25 cellular contexts compared by ENCODE assay signal in the genomic region with DNA sequence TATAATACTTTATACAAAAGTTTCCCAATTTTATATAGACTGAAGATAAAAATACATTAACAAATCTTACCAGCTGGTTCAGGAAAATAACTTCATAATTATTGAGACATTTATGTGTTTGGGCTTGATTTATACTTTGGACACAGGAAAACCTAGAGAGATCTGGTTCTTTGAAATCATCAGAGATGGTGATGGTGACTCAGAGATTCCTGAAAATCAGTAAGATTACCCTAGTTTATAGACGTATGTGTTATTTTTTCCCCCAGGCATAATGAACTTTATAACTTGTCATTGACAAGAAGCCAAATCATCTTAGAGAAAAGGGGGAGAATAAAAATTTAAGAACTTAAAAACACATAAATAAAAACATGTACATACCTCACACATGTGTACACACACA. TPM values are rescaled to one million over a fixed set of nuclear protein-coding genes. Genes with fewer than 3 reads are reported as not detected.
DNase-seq lines count a peak whose midpoint lies in the region; ATAC-seq and TF ChIP-seq lines count a peak whose summit lies in the region.
"Had no signal": no experiment of that assay in that cellular context is flagged by ENCODE, and none has a peak within 500 bp of the region (broad histone marks: within the 10 kb centered on the region; RNA-seq: fewer than 3 reads in every experiment).

No MANE protein-coding gene starts in this region.

- ATAC-seq in HG02938 (IDR thresholded peaks at IDR 0.05; ENCODE audit: unreplicated experiment), result no peak
- ATAC-seq: CD8-positive, alpha-beta T cell had no signal

- H3K27me3 ChIP-seq in neuron (ENCODE audit: insufficient read depth, low read length) (no peaks in the 10 kb centered on the region), osteoblast (ENCODE audit: insufficient read depth, low read length) (no peaks in the 10 kb centered on the region)
- H3K27me3 ChIP-seq: BE2C, BLaER1 had no signal

- H2AFZ ChIP-seq in neuron (ENCODE audit: low read depth, low read length), result peak overlapping the region; percentile 14
- no peak overlapping the region for H2AFZ ChIP-seq in osteoblast (ENCODE audit: low read length)

- no peak overlapping the region for H3K27ac ChIP-seq in HEK293 (ENCODE audit: extremely low read depth, low read depth, low read length)
- H3K27ac ChIP-seq in RWPE1, result no peak overlapping the region
- H3K27ac ChIP-seq in osteoblast (ENCODE audit: low read depth, low read length), result no peak overlapping the region
- H3K27ac ChIP-seq: BLaER1 had no signal

- H3K79me2 ChIP-seq in osteoblast (ENCODE audit: insufficient read depth, low read length), result no peaks in the 10 kb centered on the region

- H3K9me3 ChIP-seq in HEK293 (ENCODE audit: control insufficient read depth, insufficient read depth, low read depth, low read length) (no peaks in the 10 kb centered on the region), neuron (ENCODE audit: low read length) (no peaks in the 10 kb centered on the region), osteoblast (ENCODE audit: low read depth, low read length) (no peaks in the 10 kb centered on the region)
- H3K9me3 ChIP-seq: BE2C, BLaER1, Caco-2 had no signal

- H4K20me1 ChIP-seq in osteoblast (ENCODE audit: insufficient read depth, low read length), result no peaks in the 10 kb centered on the region
- H4K20me1 ChIP-seq: BLaER1 had no signal

- H3K4me2 ChIP-seq in osteoblast (ENCODE audit: insufficient read depth, low read length), result no peak overlapping the region
- H3K4me2 ChIP-seq: BLaER1 had no signal

- DNase-seq in ELR (ENCODE audit: low read depth) (peak; percentile 13), RWPE1 (ENCODE audit: low spot score) (peak; percentile 5), D341Med (ENCODE audit: low spot score) (no peak), osteoblast (ENCODE audit: insufficient read length, low spot score, missing footprints) (no peak)
- DNase-seq: 8988T; ACHN; BE2C; C1 segment of cervical spinal cord; Caco-2; Calu3; CD4-positive, alpha-beta T cell; CD8-positive, alpha-beta T cell; DMS 273 treated with DMSO at 0.1 percent for 48 hours; DMS153; DMS53; DMS79; DND-41; EL; GF-D8 had no signal

- H3K36me3 ChIP-seq in HEK293 (ENCODE audit: control insufficient read depth in 2 of 2, insufficient read depth in 1 of 2, low read length in 2 of 2) (no peaks in the 10 kb centered on the region), neuron (ENCODE audit: insufficient read depth, low read length) (no peaks in the 10 kb centered on the region), osteoblast (ENCODE audit: insufficient read depth, low read length) (no peaks in the 10 kb centered on the region)
- H3K36me3 ChIP-seq: BE2C, BLaER1 had no signal

- TF ChIP-seq CTCF in HEK293 (tag by site-specific recombination; IDR thresholded peaks at IDR 0.05), result no peak
- no peak for TF ChIP-seq CTCF in RWPE1 (conservative IDR thresholded peaks at IDR 0.05; ENCODE audit: low read depth)
- TF ChIP-seq CTCF in osteoblast (IDR thresholded peaks at IDR 0.05; ENCODE audit: extremely low read depth, low read depth, low read length), result no peak

- POLR2A ChIA-PET in HEK293 (lab: Yijun Ruan, JAX) (no interaction called here), RWPE1 (lab: Yijun Ruan, JAX; ENCODE audit: low non-redundant PET) (no interaction called here)

- no peak overlapping the region for H3K4me3 ChIP-seq in HEK293 (ENCODE audit: low read depth, low read length)
- no peak overlapping the region for H3K4me3 ChIP-seq in neuron (ENCODE audit: low read length)
- H3K4me3 ChIP-seq in osteoblast (ENCODE audit: insufficient read depth, low read length), result no peak overlapping the region
- H3K4me3 ChIP-seq: BLaER1 had no signal

- H3K4me1 ChIP-seq in HEK293 (ENCODE audit: control insufficient read depth, insufficient read depth, low read length) (no peaks in the 10 kb centered on the region), neuron (ENCODE audit: insufficient read depth, low read length) (peaks cover 22% of the 10 kb centered on the region), osteoblast (ENCODE audit: insufficient read depth, low read length) (no peaks in the 10 kb centered on the region)
- H3K4me1 ChIP-seq: BE2C, Caco-2 had no signal

- CTCF ChIA-PET in HEK293 (lab: Yijun Ruan, JAX), result interaction anchor here (1.0 to 2.0 kb wide), 2 partner anchors 10 to 309 kb away, joined by 3 to 9 read pairs; a partner anchor contains a TSS
- CTCF ChIA-PET in RWPE1 (lab: Yijun Ruan, JAX), result no interaction called here

TF ChIP-seq in HEK293, 187 proteins besides CTCF, POLR2A, EP300 and RAD21:
- TF ChIP-seq, protein P1, sequence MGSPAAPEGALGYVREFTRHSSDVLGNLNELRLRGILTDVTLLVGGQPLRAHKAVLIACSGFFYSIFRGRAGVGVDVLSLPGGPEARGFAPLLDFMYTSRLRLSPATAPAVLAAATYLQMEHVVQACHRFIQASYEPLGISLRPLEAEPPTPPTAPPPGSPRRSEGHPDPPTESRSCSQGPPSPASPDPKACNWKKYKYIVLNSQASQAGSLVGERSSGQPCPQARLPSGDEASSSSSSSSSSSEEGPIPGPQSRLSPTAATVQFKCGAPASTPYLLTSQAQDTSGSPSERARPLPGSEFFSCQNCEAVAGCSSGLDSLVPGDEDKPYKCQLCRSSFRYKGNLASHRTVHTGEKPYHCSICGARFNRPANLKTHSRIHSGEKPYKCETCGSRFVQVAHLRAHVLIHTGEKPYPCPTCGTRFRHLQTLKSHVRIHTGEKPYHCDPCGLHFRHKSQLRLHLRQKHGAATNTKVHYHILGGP (tag by site-specific recombination; IDR thresholded peaks at IDR 0.05), result peak; percentile 92
- TF ChIP-seq BCL11B (tag by site-specific recombination; IDR thresholded peaks at IDR 0.05; ENCODE audit: low read depth), result no peak

RNA-seq across cellular contexts. Expression of a gene that starts 10.8 kb away (rescaled TPM):
- under 0.01 TPM in 1 of 2 replicates, not detected in the other for total RNA-seq in osteoblast
- total RNA-seq: A673; Calu3; CD4-positive, alpha-beta T cell; CD8-positive, alpha-beta T cell; Daoy had no signal

Comparison
In these comparisons a context has a peak if more than half of its experiments do, and no peak if none do; other contexts are left out.
1. DNase-seq: peak in ELR (single experiment) and RWPE1 (single experiment); none in D341Med (single experiment) and osteoblast (single experiment).